In genomic region chr16:10949424-10949970, GRCh38 we compare ENCODE assay signal across 8 cellular contexts. TPM values are rescaled to one million over a fixed set of nuclear protein-coding genes. Genes with fewer than 3 reads are reported as not detected.
A peak's percentile ranks its signal among the peaks of the same experiment; 100 is the strongest.
DNase-seq lines count a peak whose midpoint lies in the region; ATAC-seq and TF ChIP-seq lines count a peak whose summit lies in the region.

No MANE protein-coding gene starts in this region.

- H3K27me3 ChIP-seq in HUES48 (ENCODE audit: control insufficient read depth, insufficient read depth, low read length) (no peaks in the 10 kb centered on the region), iPS-15b (ENCODE audit: control insufficient read depth, insufficient read depth, low read length) (no peaks in the 10 kb centered on the region)

- no peak overlapping the region for H3K4me3 Mint-ChIP-seq in WTC11

- H3K27me3 Mint-ChIP-seq in WTC11 (ENCODE audit: low read depth): no peaks in the 10 kb centered on the region

- H3K9ac ChIP-seq in HUES48 (ENCODE audit: low read depth, low read length) (no peak overlapping the region), iPS-15b (ENCODE audit: low read depth, low read length) (no peak overlapping the region)

- no peaks in the 10 kb centered on the region for H3K36me3 ChIP-seq in HUES48 (ENCODE audit: control insufficient read depth, insufficient read depth, low read length)
- no peaks in the 10 kb centered on the region for H3K36me3 ChIP-seq in iPS-15b (ENCODE audit: control insufficient read depth, insufficient read depth, low read length)

- POLR2A ChIA-PET in WTC11 (lab: Charles Lee): interaction anchor here (0.6 to 1.4 kb wide), 3 partner anchors 304 to 663 kb away, joined by 3 to 9 read pairs (median 3); partner anchors contain the start of gene SOCS1

- no peaks in the 10 kb centered on the region for H3K36me3 Mint-ChIP-seq in WTC11

- TF ChIP-seq CTCF in GM12872 (IDR thresholded peaks at IDR 0.05; ENCODE audit: insufficient read depth, low read depth, low read length) (peak; percentile 65), WTC11 (IDR thresholded peaks at IDR 0.05) (no peak)

- H3K27ac Mint-ChIP-seq in WTC11: peak overlapping the region; percentile 18

- CTCF ChIA-PET in WTC11 (lab: Charles Lee): interaction anchor here (1.1 to 7.5 kb wide), 8 partner anchors 12 to 565 kb away, joined by 3 to 70 read pairs (median 3); partner anchors contain the start of genes CIITA and SOCS1

- H3K4me1 Mint-ChIP-seq in WTC11: peaks cover 61% of the 10 kb centered on the region

- peak; percentile 77 for ATAC-seq in GM21529 (IDR thresholded peaks at IDR 0.05; ENCODE audit: unreplicated experiment)
- peak; percentile 75 for ATAC-seq in WTC11

- peaks cover 57% of the 10 kb centered on the region for H3K4me1 ChIP-seq in HUES48 (ENCODE audit: control insufficient read depth, insufficient read depth, low read length)
- peaks cover 37% of the 10 kb centered on the region for H3K4me1 ChIP-seq in iPS-15b (ENCODE audit: control insufficient read depth, insufficient read depth, low read length)

- H3K4me3 ChIP-seq in HUES48 (ENCODE audit: low read depth, low read length) (no peak overlapping the region; the same call in 1 of the 2 replicates), iPS-15b (ENCODE audit: low read depth, low read length) (peak overlapping the region; percentile 21)

- H3K9me3 ChIP-seq in HUES48 (ENCODE audit: control insufficient read depth, insufficient read depth, low read length) (no peaks in the 10 kb centered on the region), iPS-15b (ENCODE audit: control insufficient read depth, insufficient read depth, low read length) (no peaks in the 10 kb centered on the region)

- peak overlapping the region; percentile 69 for H3K27ac ChIP-seq in HUES48 (ENCODE audit: low read depth, low read length)

- H3K9me3 Mint-ChIP-seq in WTC11: no peaks in the 10 kb centered on the region

- DNase-seq in WTC11 (ENCODE audit: low spot score) (peak; percentile 59), NCI-H748 treated with DMSO at 0.1 percent for 48 hours (lab: John Stamatoyannopoulos, UW) (no peak), NCI-H345 (lab: John Stamatoyannopoulos, UW) (no peak), NCI-H1048 (lab: John Stamatoyannopoulos, UW) (no peak)

TF ChIP-seq in WTC11, 78 proteins besides CTCF, POLR2A, EP300 and RAD21:
- TF ChIP-seq ZNF423 (CRISPR knock-in tag; IDR thresholded peaks at IDR 0.05) (peak; percentile 55), JUN (CRISPR knock-in tag; IDR thresholded peaks at IDR 0.05) (no peak)

RNA-seq across cellular contexts. Expression of gene CLEC16A, which starts 5.1 kb away (rescaled TPM):
- 14.4 to 16.0 TPM (median 15.4 TPM) in 3 replicates for total RNA-seq in WTC11 (2021)

RNA-seq across cellular contexts. Expression of gene DEXI, which starts 7.2 kb away (rescaled TPM):
- 33.7 to 42.1 TPM (median 37.7 TPM) in 3 replicates for total RNA-seq in WTC11 (2021)
